ENCODE assay signal across 36 cellular contexts in genomic region chr15:57438166-57438565, GRCh38.
"Had no signal": no experiment of that assay in that cellular context is flagged by ENCODE, and none has a peak within 500 bp of the region (broad histone marks: within the 10 kb centered on the region; RNA-seq: fewer than 3 reads in every experiment).

No MANE protein-coding gene starts in this region.

- H3K4me3 ChIP-seq: adrenal gland, body of pancreas, coronary artery, dorsolateral prefrontal cortex, esophagus squamous epithelium, gastroesophageal sphincter had no signal

- H3K9me3 Mint-ChIP-seq: activated CD4-positive, alpha-beta memory T cell treated with anti-CD3 and anti-CD28 coated beads for 36 hours; activated CD4-positive, alpha-beta T cell treated with anti-CD3 and anti-CD28 coated beads, Interleukin-2, amount 10 ng/mL, durations not matched to agents 24 days and 14 days; activated naive CD4-positive, alpha-beta T cell treated with anti-CD3 and anti-CD28 coated beads for 36 hours; activated naive CD4-positive, alpha-beta T cell treated with anti-CD3 and anti-CD28 coated beads, Interleukin-2, amount 50 U/mL, for 24 hours; activated naive CD8-positive, alpha-beta T cell treated with anti-CD3 and anti-CD28 coated beads for 36 hours; activated naive CD8-positive, alpha-beta T cell treated with anti-CD3 and anti-CD28 coated beads, Interleukin-2, amount 50 U/mL, for 24 hours; activated T-helper 1 cell treated with anti-CD3 and anti-CD28 coated beads, Interleukin-12 subunit alpha, Interleukin-12 subunit beta, Interleukin-2, Interleukin-4 antibody, amounts not matched to agents 30 ng/mL and 10 ng/mL and 1 ng/mL, durations not matched to agents 14 hours and 24 hours and 36 hours; activated T-helper 2 cell treated with anti-CD3 and anti-CD28 coated beads, Interferon-gamma antibody, Interleukin-2, Interleukin-4, amounts not matched to agents 10 μg/mL and 5 μg/mL and 100 μg/mL, durations not matched to agents 14 hours and 24 hours and 36 hours; central memory CD8-positive, alpha-beta T cell; dendritic cell treated with granulocyte-macrophage colony-stimulating factor and Interleukin-4, amounts not matched to agents 40 ng/mL and 50 ng/mL, for 4 days; endodermal cell; T-helper 2 cell treated with Interferon-gamma antibody and Interleukin-4, amounts not matched to agents 5 μg/mL and 100 μg/mL, for 36 hours had no signal

- ATAC-seq: activated CD4-positive, alpha-beta T cell treated with anti-CD3 and anti-CD28 coated beads for 36 hours; activated CD8-positive, alpha-beta memory T cell treated with anti-CD3 and anti-CD28 coated beads, Interleukin-2, amount 10 ng/mL, durations not matched to agents 7 days and 5 days; activated CD8-positive, alpha-beta T cell treated with anti-CD3 and anti-CD28 coated beads, Interleukin-2, amount 10 ng/mL, durations not matched to agents 7 days and 5 days; activated naive CD8-positive, alpha-beta T cell treated with anti-CD3 and anti-CD28 coated beads, Interleukin-2, amount 50 U/mL, for 24 hours; body of pancreas; gastroesophageal sphincter; T-helper 17 cell had no signal

- H3K4me1 ChIP-seq: esophagus squamous epithelium had no signal

- DNase-seq: activated CD4-positive, alpha-beta memory T cell treated with anti-CD3 and anti-CD28 coated beads for 36 hours; activated CD4-positive, alpha-beta T cell treated with anti-CD3 and anti-CD28 coated beads for 36 hours; activated CD4-positive, alpha-beta T cell treated with anti-CD3 and anti-CD28 coated beads, Interleukin-2, amount 10 ng/mL, durations not matched to agents 24 days and 14 days; activated CD4-positive, CD25-positive, alpha-beta regulatory T cell; activated CD4-positive, CD25-positive, alpha-beta regulatory T cell treated with anti-CD3 and anti-CD28 coated beads, Interleukin-2, amount 50 U/mL, for 72 hours; activated CD8-positive, alpha-beta memory T cell treated with anti-CD3 and anti-CD28 coated beads, Interleukin-2, amount 10 ng/mL, durations not matched to agents 7 days and 5 days; activated CD8-positive, alpha-beta memory T cell treated with anti-CD3 and anti-CD28 coated beads, Interleukin-2, amount 50 U/mL, for 4 hours; activated CD8-positive, alpha-beta T cell treated with anti-CD3 and anti-CD28 coated beads, Interleukin-2, amount 10 ng/mL, durations not matched to agents 7 days and 5 days; activated effector memory CD4-positive, alpha-beta T cell treated with anti-CD3 and anti-CD28 coated beads, Interleukin-2, amount 50 U/mL, for 16 hours; activated naive CD4-positive, alpha-beta T cell treated with anti-CD3 and anti-CD28 coated beads for 36 hours; activated naive CD8-positive, alpha-beta T cell treated with anti-CD3 and anti-CD28 coated beads for 36 hours; activated naive CD8-positive, alpha-beta T cell treated with anti-CD3 and anti-CD28 coated beads, Interleukin-2, amount 50 U/mL, for 24 hours; activated T-cell treated with anti-CD3 and anti-CD28 coated beads, Interleukin-2, amount 50 U/mL, for 1 hour; activated T-cell treated with anti-CD3 and anti-CD28 coated beads, Interleukin-2, amount 50 U/mL, for 48 hours; amygdala; aorta; body of pancreas; dorsolateral prefrontal cortex; effector memory CD4-positive, alpha-beta T cell; endodermal cell; esophagus squamous epithelium; foreskin melanocyte; T-helper 1 cell; T-helper 17 cell; T1000; WERI-Rb-1 had no signal

- H3K4me3 Mint-ChIP-seq: activated CD4-positive, alpha-beta memory T cell treated with anti-CD3 and anti-CD28 coated beads for 36 hours; activated CD4-positive, alpha-beta T cell treated with anti-CD3 and anti-CD28 coated beads for 36 hours; activated CD4-positive, alpha-beta T cell treated with anti-CD3 and anti-CD28 coated beads, Interleukin-2, amount 10 ng/mL, durations not matched to agents 24 days and 14 days; activated CD8-positive, alpha-beta memory T cell treated with anti-CD3 and anti-CD28 coated beads, Interleukin-2, amount 10 ng/mL, durations not matched to agents 7 days and 5 days; activated CD8-positive, alpha-beta T cell treated with anti-CD3 and anti-CD28 coated beads, Interleukin-2, amount 10 ng/mL, durations not matched to agents 7 days and 5 days; activated naive CD4-positive, alpha-beta T cell treated with anti-CD3 and anti-CD28 coated beads for 36 hours; activated naive CD4-positive, alpha-beta T cell treated with anti-CD3 and anti-CD28 coated beads, Interleukin-2, amount 50 U/mL, for 24 hours; activated naive CD8-positive, alpha-beta T cell treated with anti-CD3 and anti-CD28 coated beads for 36 hours; activated naive CD8-positive, alpha-beta T cell treated with anti-CD3 and anti-CD28 coated beads, Interleukin-2, amount 50 U/mL, for 24 hours; activated T-helper 1 cell treated with anti-CD3 and anti-CD28 coated beads, Interleukin-12 subunit alpha, Interleukin-12 subunit beta, Interleukin-2, Interleukin-4 antibody, amounts not matched to agents 30 ng/mL and 10 ng/mL and 1 ng/mL, durations not matched to agents 14 hours and 24 hours and 36 hours; central memory CD8-positive, alpha-beta T cell; dendritic cell treated with granulocyte-macrophage colony-stimulating factor and Interleukin-4, amounts not matched to agents 40 ng/mL and 50 ng/mL, for 4 days; endodermal cell; T-helper 17 cell; T-helper 2 cell treated with Interferon-gamma antibody and Interleukin-4, amounts not matched to agents 5 μg/mL and 100 μg/mL, for 36 hours had no signal

- H3K4me1 Mint-ChIP-seq: activated CD4-positive, alpha-beta T cell treated with anti-CD3 and anti-CD28 coated beads for 36 hours; activated CD4-positive, alpha-beta T cell treated with anti-CD3 and anti-CD28 coated beads, Interleukin-2, amount 10 ng/mL, durations not matched to agents 24 days and 14 days; activated CD8-positive, alpha-beta memory T cell treated with anti-CD3 and anti-CD28 coated beads, Interleukin-2, amount 10 ng/mL, durations not matched to agents 7 days and 5 days; activated naive CD4-positive, alpha-beta T cell treated with anti-CD3 and anti-CD28 coated beads, Interleukin-2, amount 50 U/mL, for 24 hours; activated naive CD8-positive, alpha-beta T cell treated with anti-CD3 and anti-CD28 coated beads for 36 hours; activated naive CD8-positive, alpha-beta T cell treated with anti-CD3 and anti-CD28 coated beads, Interleukin-2, amount 50 U/mL, for 24 hours; central memory CD8-positive, alpha-beta T cell; T-helper 17 cell had no signal

- H3K9me3 ChIP-seq: adrenal gland, body of pancreas, esophagus squamous epithelium, gastroesophageal sphincter had no signal

- H3K36me3 ChIP-seq: adrenal gland had no signal

- H3K27me3 Mint-ChIP-seq: dendritic cell treated with granulocyte-macrophage colony-stimulating factor and Interleukin-4, amounts not matched to agents 40 ng/mL and 50 ng/mL, for 4 days had no signal

- H3K27ac Mint-ChIP-seq: activated CD4-positive, alpha-beta memory T cell treated with anti-CD3 and anti-CD28 coated beads for 36 hours; activated CD4-positive, alpha-beta T cell treated with anti-CD3 and anti-CD28 coated beads for 36 hours; activated CD4-positive, alpha-beta T cell treated with anti-CD3 and anti-CD28 coated beads, Interleukin-2, amount 10 ng/mL, durations not matched to agents 24 days and 14 days; activated CD8-positive, alpha-beta memory T cell treated with anti-CD3 and anti-CD28 coated beads, Interleukin-2, amount 10 ng/mL, durations not matched to agents 7 days and 5 days; activated CD8-positive, alpha-beta T cell treated with anti-CD3 and anti-CD28 coated beads, Interleukin-2, amount 10 ng/mL, durations not matched to agents 7 days and 5 days; activated naive CD4-positive, alpha-beta T cell treated with anti-CD3 and anti-CD28 coated beads for 36 hours; activated naive CD4-positive, alpha-beta T cell treated with anti-CD3 and anti-CD28 coated beads, Interleukin-2, amount 50 U/mL, for 24 hours; activated naive CD8-positive, alpha-beta T cell treated with anti-CD3 and anti-CD28 coated beads for 36 hours; activated naive CD8-positive, alpha-beta T cell treated with anti-CD3 and anti-CD28 coated beads, Interleukin-2, amount 50 U/mL, for 24 hours; activated T-helper 1 cell treated with anti-CD3 and anti-CD28 coated beads, Interleukin-12 subunit alpha, Interleukin-12 subunit beta, Interleukin-2, Interleukin-4 antibody, amounts not matched to agents 30 ng/mL and 10 ng/mL and 1 ng/mL, durations not matched to agents 14 hours and 24 hours and 36 hours; activated T-helper 2 cell treated with anti-CD3 and anti-CD28 coated beads, Interferon-gamma antibody, Interleukin-2, Interleukin-4, amounts not matched to agents 10 μg/mL and 5 μg/mL and 100 μg/mL, durations not matched to agents 14 hours and 24 hours and 36 hours; dendritic cell treated with granulocyte-macrophage colony-stimulating factor and Interleukin-4, amounts not matched to agents 40 ng/mL and 50 ng/mL, for 4 days; endodermal cell; T-helper 17 cell; T-helper 2 cell treated with Interferon-gamma antibody and Interleukin-4, amounts not matched to agents 5 μg/mL and 100 μg/mL, for 36 hours had no signal

- H3K27ac ChIP-seq: adrenal gland, body of pancreas, coronary artery, epithelial cell of prostate, esophagus squamous epithelium, gastroesophageal sphincter, WERI-Rb-1 had no signal

- H3K36me3 Mint-ChIP-seq: activated CD4-positive, alpha-beta memory T cell treated with anti-CD3 and anti-CD28 coated beads for 36 hours; activated CD8-positive, alpha-beta memory T cell treated with anti-CD3 and anti-CD28 coated beads, Interleukin-2, amount 10 ng/mL, durations not matched to agents 7 days and 5 days; activated naive CD4-positive, alpha-beta T cell treated with anti-CD3 and anti-CD28 coated beads, Interleukin-2, amount 50 U/mL, for 24 hours; activated naive CD8-positive, alpha-beta T cell treated with anti-CD3 and anti-CD28 coated beads for 36 hours had no signal

- H3K27me3 ChIP-seq: adrenal gland, body of pancreas, dorsolateral prefrontal cortex, gastroesophageal sphincter had no signal
